In the genomic region with DNA sequence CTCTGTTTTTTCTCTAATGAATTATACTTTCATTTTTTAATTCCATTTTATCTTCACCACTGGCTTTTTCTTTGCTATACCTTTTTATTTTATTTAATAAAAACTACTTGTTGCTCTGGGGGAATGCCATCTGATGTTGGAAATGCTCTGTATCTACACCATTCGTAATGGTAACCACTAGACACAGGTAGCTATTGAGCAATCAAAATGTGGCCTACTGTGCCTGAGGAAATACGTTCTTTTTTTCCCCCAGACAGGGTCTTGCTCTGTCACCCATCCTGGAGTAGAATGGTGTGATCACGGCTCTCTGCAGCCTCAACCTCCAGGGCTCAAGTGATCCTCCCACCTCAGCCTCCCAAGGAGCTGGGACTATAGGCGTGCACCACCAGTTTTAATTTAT, we compare ENCODE assay signal across 9 cellular contexts.
"Had no signal": no experiment of that assay in that cellular context is flagged by ENCODE, and none has a peak within 500 bp of the region (broad histone marks: within the 10 kb centered on the region; RNA-seq: fewer than 3 reads in every experiment).

No MANE protein-coding gene starts in this region.

- H2AFZ ChIP-seq: GM23248 had no signal

- H3K9ac ChIP-seq: GM23248 had no signal

- H3K4me3 ChIP-seq: GM23248, K562 had no signal

- H3K27ac ChIP-seq: GM23248, HL-60 had no signal

- FAIRE-seq: H54, K562 had no signal

- ATAC-seq: K562 had no signal

- DNase-seq: GM23248, GOT3, H9, HCEC 1CT, HFFc6, KG1 had no signal
